In the genomic region with DNA sequence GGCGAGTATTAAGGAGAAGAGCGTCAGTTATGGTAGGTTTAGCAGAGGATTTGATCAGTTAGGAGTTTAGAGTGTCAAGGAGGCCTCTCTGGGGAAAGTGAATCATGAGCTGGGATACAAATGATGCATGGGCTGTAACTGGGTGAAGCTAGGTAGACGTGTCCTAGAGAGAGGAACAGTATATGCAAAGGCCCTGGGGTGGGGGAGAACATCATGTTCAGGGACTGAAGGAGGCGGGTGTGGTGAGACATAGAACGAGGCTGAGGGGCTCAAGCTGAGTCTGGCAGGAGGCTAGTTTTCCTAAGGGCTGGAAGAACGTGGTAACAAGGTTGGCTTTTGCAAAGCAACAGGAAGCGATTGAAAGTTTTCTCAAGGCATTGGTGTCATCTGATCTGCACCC, we compare ENCODE assay signal across 1 cellular context.
TF ChIP-seq lines count a peak whose summit lies in the region.

No MANE protein-coding gene starts in this region.

TF ChIP-seq in IMR-90, 13 proteins besides CTCF, POLR2A, EP300 and RAD21:
- TF ChIP-seq MAZ (IDR thresholded peaks at IDR 0.05; ENCODE audit: borderline replicate concordance, low read depth, low read length) (no peak), FOS (IDR thresholded peaks at IDR 0.05; ENCODE audit: low read depth, low read length) (no peak), CEBPB (IDR thresholded peaks at IDR 0.05; ENCODE audit: low read depth, low read length) (no peak), CHD1 (IDR thresholded peaks at IDR 0.05; ENCODE audit: low read depth, low read length) (no peak), SMC3 (IDR thresholded peaks at IDR 0.05; ENCODE audit: low read depth, low read length) (no peak)
- TF ChIP-seq, protein P1, sequence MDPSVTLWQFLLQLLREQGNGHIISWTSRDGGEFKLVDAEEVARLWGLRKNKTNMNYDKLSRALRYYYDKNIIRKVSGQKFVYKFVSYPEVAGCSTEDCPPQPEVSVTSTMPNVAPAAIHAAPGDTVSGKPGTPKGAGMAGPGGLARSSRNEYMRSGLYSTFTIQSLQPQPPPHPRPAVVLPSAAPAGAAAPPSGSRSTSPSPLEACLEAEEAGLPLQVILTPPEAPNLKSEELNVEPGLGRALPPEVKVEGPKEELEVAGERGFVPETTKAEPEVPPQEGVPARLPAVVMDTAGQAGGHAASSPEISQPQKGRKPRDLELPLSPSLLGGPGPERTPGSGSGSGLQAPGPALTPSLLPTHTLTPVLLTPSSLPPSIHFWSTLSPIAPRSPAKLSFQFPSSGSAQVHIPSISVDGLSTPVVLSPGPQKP (IDR thresholded peaks at IDR 0.05; ENCODE audit: borderline replicate concordance, low read depth, low read length), result no peak
- TF ChIP-seq, protein P2, sequence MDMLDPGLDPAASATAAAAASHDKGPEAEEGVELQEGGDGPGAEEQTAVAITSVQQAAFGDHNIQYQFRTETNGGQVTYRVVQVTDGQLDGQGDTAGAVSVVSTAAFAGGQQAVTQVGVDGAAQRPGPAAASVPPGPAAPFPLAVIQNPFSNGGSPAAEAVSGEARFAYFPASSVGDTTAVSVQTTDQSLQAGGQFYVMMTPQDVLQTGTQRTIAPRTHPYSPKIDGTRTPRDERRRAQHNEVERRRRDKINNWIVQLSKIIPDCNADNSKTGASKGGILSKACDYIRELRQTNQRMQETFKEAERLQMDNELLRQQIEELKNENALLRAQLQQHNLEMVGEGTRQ (IDR thresholded peaks at IDR 0.05; ENCODE audit: low read depth, low read length), result no peak
